In genomic region chr11:120985718-120986569, GRCh38 we compare ENCODE assay signal across 8 cellular contexts. TPM values are rescaled to one million over a fixed set of nuclear protein-coding genes. Genes with fewer than 3 reads are reported as not detected.
DNase-seq lines count a peak whose midpoint lies in the region; ATAC-seq and TF ChIP-seq lines count a peak whose summit lies in the region.

No MANE protein-coding gene starts in this region.

- H2AFZ ChIP-seq in KMS-11 (ENCODE audit: low read depth) = peak overlapping the region; percentile 49

- H3K4me3 ChIP-seq in KMS-11 (IDR thresholded peaks at IDR 0.05; ENCODE audit: insufficient read depth, low read depth, low read length) (no peak overlapping the region), right lobe of liver (peak overlapping the region; percentile 50 to 54 (median 53))

- H3K36me3 ChIP-seq in KMS-11 (ENCODE audit: insufficient read depth) (no peaks in the 10 kb centered on the region), right lobe of liver (no peaks in the 10 kb centered on the region)

- WGBS in right lobe of liver (ENCODE audit: insufficient coverage, low coverage, low lambda C conversion rate, missing lambda C conversion rate) = 3% methylated on average over 4 of the region's 72 CpGs

- peak overlapping the region; percentile 15; the same call in 1 of the 2 replicates for H3K9ac ChIP-seq in KMS-11

- H3K9me3 ChIP-seq in right lobe of liver = no peaks in the 10 kb centered on the region

- H3K27me3 ChIP-seq in KMS-11 (ENCODE audit: insufficient read depth, low read depth) (no peaks in the 10 kb centered on the region), right lobe of liver (no peaks in the 10 kb centered on the region)

- TF ChIP-seq POLR2A in right lobe of liver (IDR thresholded peaks at IDR 0.05) = no peak

- H3K79me2 ChIP-seq in KMS-11 (ENCODE audit: insufficient read depth, low read depth) = no peaks in the 10 kb centered on the region

- H4K20me1 ChIP-seq in KMS-11 (ENCODE audit: insufficient read depth) = no peaks in the 10 kb centered on the region

- H3K4me1 ChIP-seq in KMS-11 (ENCODE audit: low read depth, poor library complexity, severe bottlenecking) (no peaks in the 10 kb centered on the region), right lobe of liver (peaks cover 0 to 9% (median 2%) of the 10 kb centered on the region in 4 donors)

- TF ChIP-seq CTCF in KMS-11 (conservative IDR thresholded peaks at IDR 0.05; ENCODE audit: low read depth, low read length) (no peak), right lobe of liver (IDR thresholded peaks at IDR 0.05) (peak in 3 of 4 donors; percentile 24 to 31 (median 26))

- H3K27ac ChIP-seq in KMS-11 = no peak overlapping the region
- H3K27ac ChIP-seq in right lobe of liver = peak overlapping the region in 1 of 3 donors; percentile 14

- DNase-seq in NCI-H82 (lab: John Stamatoyannopoulos, UW) = peak; percentile 62
- no peak for DNase-seq in NCI-H82 treated with DMSO at 0.1 percent for 48 hours (lab: John Stamatoyannopoulos, UW; ENCODE audit: unreplicated experiment)
- peak; percentile 17 for DNase-seq in dedifferentiated amniotic fluid mesenchymal stem cell (ENCODE audit: extremely low spot score)
- DNase-seq in right lobe of liver = peak; percentile 66 to 70 (median 67)
- DNase-seq in stimulated activated CD4-positive, alpha-beta T cell treated with anti-CD3 and anti-CD28 coated beads, TNF-alpha, amount 100 ng/mL, for 48 hours (ENCODE audit: low read depth in 3 of 3) = peak; percentile 3 to 19 (median 3)
- no peak for DNase-seq in amniotic stem cell (lab: John Stamatoyannopoulos, UW)

- intact Hi-C loops in right lobe of liver (cut with DNase I) = no loop called here

- ATAC-seq in activated CD4-positive, CD25-positive, alpha-beta regulatory T cell treated with anti-CD3 and anti-CD28 coated beads, Interleukin-2, amount 50 U/mL, for 24 hours = peak; percentile 66 to 72
- peak; percentile 90 to 95 (median 94) for ATAC-seq in right lobe of liver

- H3K4me2 ChIP-seq in KMS-11 = peak overlapping the region; percentile 60

RNA-seq across cellular contexts. Expression of gene TBCEL, which starts 38.0 kb away (rescaled TPM):
- total RNA-seq in right lobe of liver = 10 to 100 TPM in 5 of 6 experiments, 1 to 10 TPM in 1; 9.6 to 37.9 (median 17.8) TPM

Comparison
In these comparisons a context has a peak if more than half of its experiments do, and no peak if none do; other contexts are left out.
1. DNase-seq: peak in NCI-H82 (single experiment), dedifferentiated amniotic fluid mesenchymal stem cell (single experiment), right lobe of liver (3 of 3) and stimulated activated CD4-positive, alpha-beta T cell treated with anti-CD3 and anti-CD28 coated beads, TNF-alpha, amount 100 ng/mL, for 48 hours (3 of 3); none in NCI-H82 treated with DMSO at 0.1 percent for 48 hours (single experiment) and amniotic stem cell (single experiment).